Comparison of ENCODE assay signal across 8 cellular contexts in the genomic region with DNA sequence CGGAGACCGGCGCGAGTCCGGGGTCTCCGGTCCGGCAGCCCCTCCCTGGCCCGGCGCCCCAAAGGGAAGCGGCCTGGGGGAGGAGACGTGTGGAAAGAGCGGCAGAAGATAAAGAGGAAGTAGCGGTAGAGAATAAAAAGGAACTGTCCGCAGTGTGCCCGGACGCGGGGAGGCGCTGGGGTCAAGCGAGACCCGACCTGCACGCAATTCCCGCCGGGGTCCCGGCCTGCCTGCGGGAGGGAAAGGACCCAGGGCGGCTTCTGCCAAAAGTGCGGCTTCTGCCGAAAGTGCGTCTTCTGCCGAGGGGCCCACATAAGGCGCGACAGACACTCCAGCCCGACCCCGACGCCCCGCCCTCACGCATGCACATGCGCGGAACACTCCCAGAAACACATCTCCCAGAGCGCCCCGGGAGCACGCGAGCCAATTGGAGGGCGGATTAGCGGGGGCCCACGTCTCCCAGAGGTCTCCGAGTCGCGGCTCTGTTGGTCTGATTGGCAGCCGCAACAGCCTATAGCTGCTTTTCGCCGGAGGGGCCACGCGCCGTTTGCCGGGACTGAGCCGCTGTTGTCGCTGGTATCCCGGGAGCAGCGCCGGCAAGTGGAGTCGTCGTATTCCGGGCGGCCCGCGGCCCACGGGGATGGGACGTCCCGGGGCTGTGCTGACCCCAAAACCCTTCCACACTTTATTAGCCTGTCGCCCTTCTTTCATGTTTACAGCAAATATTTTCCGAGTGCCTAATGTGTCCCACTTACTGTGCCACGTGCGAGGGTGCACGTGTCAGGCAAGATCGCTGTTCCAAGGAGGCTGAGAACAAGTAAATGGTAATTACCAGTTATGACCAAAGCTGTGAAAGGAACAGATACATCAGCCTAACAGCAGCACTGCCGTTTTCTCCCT. TPM values are rescaled to one million over a fixed set of nuclear protein-coding genes. Genes with fewer than 3 reads are reported as not detected.
DNase-seq lines count a peak whose midpoint lies in the region; ATAC-seq and FAIRE-seq lines count a peak whose summit lies in the region.

No MANE protein-coding gene starts in this region.

- DNase-seq in NCI-H2107 treated with DMSO at 0.1 percent for 48 hours (lab: John Stamatoyannopoulos, UW; ENCODE audit: unreplicated experiment): peak; percentile 66
- DNase-seq in UCSD-AML1 (lab: John Stamatoyannopoulos, UW; ENCODE audit: unreplicated experiment): peak; percentile 98
- DNase-seq in brain pericyte (ENCODE audit: low read depth, low spot score): peak; percentile 81

- H3K9me3 ChIP-seq in iPS-18a (ENCODE audit: control insufficient read depth, low read depth, low read length): no peaks in the 10 kb centered on the region
- H3K9me3 ChIP-seq in skeletal muscle tissue (ENCODE audit: control insufficient read depth in 3 of 3, low read length in 3 of 3): peaks cover 0 to 2% (median 0%) of the 10 kb centered on the region in 3 donors

- peak overlapping the region; percentile 64 for H3K4me3 ChIP-seq in iPS-18a (ENCODE audit: low read length)
- H3K4me3 ChIP-seq in skeletal muscle tissue (ENCODE audit: low read length in 3 of 3): peak overlapping the region; percentile 78 to 93 (median 85)

- H3K27me3 ChIP-seq in iPS-18a (ENCODE audit: control insufficient read depth, insufficient read depth, low read length) (peaks cover 22% of the 10 kb centered on the region), skeletal muscle tissue (ENCODE audit: control insufficient read depth in 3 of 3, insufficient read depth in 3 of 3, low read length in 3 of 3) (no peaks in the 10 kb centered on the region)

- H3K9ac ChIP-seq in iPS-18a (ENCODE audit: low read length): no peak overlapping the region
- H3K9ac ChIP-seq in skeletal muscle tissue (ENCODE audit: low read depth in 1 of 3, low read length in 3 of 3): peak overlapping the region; percentile 93 to 96 (median 95)

- FAIRE-seq in A204.1 (lab: Jason Lieb, UNC): peak; percentile 86

- ATAC-seq in GM18520 (IDR thresholded peaks at IDR 0.05; ENCODE audit: unreplicated experiment) (peak; percentile 69), HG03066 (IDR thresholded peaks at IDR 0.05; ENCODE audit: low read depth, unreplicated experiment) (peak; percentile 80)

- H3K36me3 ChIP-seq in iPS-18a (ENCODE audit: control insufficient read depth, low read depth, low read length) (no peaks in the 10 kb centered on the region), skeletal muscle tissue (ENCODE audit: control insufficient read depth in 3 of 3, insufficient read depth in 3 of 3, low read length in 3 of 3) (peaks cover 5 to 13% (median 11%) of the 10 kb centered on the region in 3 donors)

- H3K4me1 ChIP-seq in iPS-18a (ENCODE audit: control insufficient read depth, low read depth, low read length): no peaks in the 10 kb centered on the region
- peaks cover 5 to 15% (median 8%) of the 10 kb centered on the region in 3 donors for H3K4me1 ChIP-seq in skeletal muscle tissue (ENCODE audit: control insufficient read depth in 3 of 3, insufficient read depth in 3 of 3, low read length in 3 of 3)

- H3K27ac ChIP-seq in iPS-18a (ENCODE audit: low read length) (no peak overlapping the region), skeletal muscle tissue (ENCODE audit: low read depth, low read length) (peak overlapping the region; percentile 99)

RNA-seq across cellular contexts. Expression of a gene that starts 8.0 kb away (rescaled TPM):
- total RNA-seq in skeletal muscle tissue: 0.52 TPM

RNA-seq across cellular contexts. Expression of a gene that starts 18.9 kb away (rescaled TPM):
- total RNA-seq in skeletal muscle tissue: 30.8 TPM

RNA-seq across cellular contexts. Expression of a gene that starts 29.4 kb away (rescaled TPM):
- total RNA-seq in skeletal muscle tissue: 9.4 TPM

RNA-seq across cellular contexts. Expression of a gene that starts 40.8 kb away (rescaled TPM):
- 7.8 TPM for total RNA-seq in skeletal muscle tissue

RNA-seq across cellular contexts. Expression of a gene that starts 40.9 kb away (rescaled TPM):
- 23.5 TPM for total RNA-seq in skeletal muscle tissue
